1 cellular context compared by ENCODE assay signal in the genomic region with DNA sequence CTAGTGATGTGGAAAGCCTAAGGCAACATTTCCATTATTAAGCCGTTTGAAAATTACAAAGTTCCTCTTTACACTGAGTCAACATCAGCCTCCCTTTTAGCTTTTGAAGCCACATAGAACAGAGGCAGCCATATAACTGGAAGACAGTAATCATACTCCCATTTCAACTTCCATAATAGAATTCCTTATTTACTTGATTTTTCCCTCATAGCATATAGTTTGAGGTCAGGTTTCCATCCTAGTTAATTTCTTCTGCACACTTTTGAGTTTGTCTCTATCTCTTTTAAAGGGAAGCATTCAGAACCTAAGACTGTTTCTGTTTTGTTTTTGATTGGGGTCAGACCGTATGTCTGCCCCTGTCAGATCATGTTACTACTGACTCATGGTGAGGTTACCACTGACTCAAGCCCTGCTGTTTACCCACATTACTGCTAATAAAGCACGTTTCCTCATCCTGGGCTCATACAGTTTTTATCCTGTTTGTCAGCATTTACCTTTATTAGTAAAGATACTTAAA.
TF ChIP-seq lines count a peak whose summit lies in the region.

No MANE protein-coding gene starts in this region.

TF ChIP-seq in SK-N-SH, 30 proteins besides CTCF, POLR2A, EP300 and RAD21 (continued from another document):
- TF ChIP-seq, protein P1, sequence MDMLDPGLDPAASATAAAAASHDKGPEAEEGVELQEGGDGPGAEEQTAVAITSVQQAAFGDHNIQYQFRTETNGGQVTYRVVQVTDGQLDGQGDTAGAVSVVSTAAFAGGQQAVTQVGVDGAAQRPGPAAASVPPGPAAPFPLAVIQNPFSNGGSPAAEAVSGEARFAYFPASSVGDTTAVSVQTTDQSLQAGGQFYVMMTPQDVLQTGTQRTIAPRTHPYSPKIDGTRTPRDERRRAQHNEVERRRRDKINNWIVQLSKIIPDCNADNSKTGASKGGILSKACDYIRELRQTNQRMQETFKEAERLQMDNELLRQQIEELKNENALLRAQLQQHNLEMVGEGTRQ (IDR thresholded peaks at IDR 0.05; ENCODE audit: borderline replicate concordance, low read depth, low read length), result no peak
- TF ChIP-seq CHD2 (IDR thresholded peaks at IDR 0.05; ENCODE audit: low read length, partially characterized antibody) (no peak), MEF2A (IDR thresholded peaks at IDR 0.05; ENCODE audit: borderline replicate concordance, low read depth) (no peak), NFIC (IDR thresholded peaks at IDR 0.05; ENCODE audit: borderline replicate concordance) (peak; percentile 62), RFX5 (IDR thresholded peaks at IDR 0.05; ENCODE audit: low read length) (no peak), FOSL2 (IDR thresholded peaks at IDR 0.05; ENCODE audit: borderline replicate concordance, low read depth) (peak; percentile 98), YY1 (IDR thresholded peaks at IDR 0.05; ENCODE audit: low read depth) (no peak), GABPA (IDR thresholded peaks at IDR 0.05; ENCODE audit: low read depth) (no peak; the same call in 1 of the 2 replicates)
- TF ChIP-seq, protein P2, sequence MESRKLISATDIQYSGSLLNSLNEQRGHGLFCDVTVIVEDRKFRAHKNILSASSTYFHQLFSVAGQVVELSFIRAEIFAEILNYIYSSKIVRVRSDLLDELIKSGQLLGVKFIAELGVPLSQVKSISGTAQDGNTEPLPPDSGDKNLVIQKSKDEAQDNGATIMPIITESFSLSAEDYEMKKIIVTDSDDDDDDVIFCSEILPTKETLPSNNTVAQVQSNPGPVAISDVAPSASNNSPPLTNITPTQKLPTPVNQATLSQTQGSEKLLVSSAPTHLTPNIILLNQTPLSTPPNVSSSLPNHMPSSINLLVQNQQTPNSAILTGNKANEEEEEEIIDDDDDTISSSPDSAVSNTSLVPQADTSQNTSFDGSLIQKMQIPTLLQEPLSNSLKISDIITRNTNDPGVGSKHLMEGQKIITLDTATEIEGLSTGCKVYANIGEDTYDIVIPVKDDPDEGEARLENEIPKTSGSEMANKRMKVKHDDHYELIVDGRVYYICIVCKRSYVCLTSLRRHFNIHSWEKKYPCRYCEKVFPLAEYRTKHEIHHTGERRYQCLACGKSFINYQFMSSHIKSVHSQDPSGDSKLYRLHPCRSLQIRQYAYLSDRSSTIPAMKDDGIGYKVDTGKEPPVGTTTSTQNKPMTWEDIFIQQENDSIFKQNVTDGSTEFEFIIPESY (IDR thresholded peaks at IDR 0.05; ENCODE audit: borderline replicate concordance, low read depth), result peak; percentile 80; the same call in 1 of the 2 replicates
- TF ChIP-seq, protein P3, sequence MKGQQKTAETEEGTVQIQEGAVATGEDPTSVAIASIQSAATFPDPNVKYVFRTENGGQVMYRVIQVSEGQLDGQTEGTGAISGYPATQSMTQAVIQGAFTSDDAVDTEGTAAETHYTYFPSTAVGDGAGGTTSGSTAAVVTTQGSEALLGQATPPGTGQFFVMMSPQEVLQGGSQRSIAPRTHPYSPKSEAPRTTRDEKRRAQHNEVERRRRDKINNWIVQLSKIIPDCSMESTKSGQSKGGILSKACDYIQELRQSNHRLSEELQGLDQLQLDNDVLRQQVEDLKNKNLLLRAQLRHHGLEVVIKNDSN (IDR thresholded peaks at IDR 0.05; ENCODE audit: borderline replicate concordance, low read depth), result no peak
- TF ChIP-seq, protein P4, sequence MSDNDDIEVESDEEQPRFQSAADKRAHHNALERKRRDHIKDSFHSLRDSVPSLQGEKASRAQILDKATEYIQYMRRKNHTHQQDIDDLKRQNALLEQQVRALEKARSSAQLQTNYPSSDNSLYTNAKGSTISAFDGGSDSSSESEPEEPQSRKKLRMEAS (IDR thresholded peaks at IDR 0.05; ENCODE audit: low read depth), result peak; percentile 84
